Comparison of ENCODE assay signal across 12 cellular contexts in the genomic region with DNA sequence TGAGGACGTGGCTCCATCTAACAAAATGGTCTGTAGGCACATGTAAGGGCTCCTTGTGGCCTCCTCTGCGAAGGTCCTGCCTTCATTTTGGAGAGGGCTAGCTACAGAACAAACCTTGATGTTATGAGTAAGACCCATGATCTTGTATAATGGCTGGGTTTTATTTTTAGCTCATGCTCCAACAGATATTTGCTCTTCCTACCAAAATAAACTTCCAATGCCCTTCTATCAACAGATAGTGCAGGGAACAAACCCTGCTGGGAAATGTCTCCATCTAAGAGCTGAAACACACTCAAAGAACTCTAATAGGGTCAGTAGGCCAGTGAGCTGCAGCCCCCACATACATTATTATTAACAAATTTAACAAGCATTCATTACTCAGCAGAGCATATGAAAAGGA.
"Had no signal": no experiment of that assay in that cellular context is flagged by ENCODE, and none has a peak within 500 bp of the region (broad histone marks: within the 10 kb centered on the region; RNA-seq: fewer than 3 reads in every experiment).

No MANE protein-coding gene starts in this region.

- H3K9ac ChIP-seq: SK-N-SH had no signal

- H3K36me3 ChIP-seq: ascending aorta, stomach, thoracic aorta, WERI-Rb-1 had no signal

- DNase-seq: activated CD4-positive, alpha-beta T cell treated with anti-CD3 and anti-CD28 coated beads for 4 hours; activated naive CD4-positive, alpha-beta T cell; activated naive CD8-positive, alpha-beta T cell treated with anti-CD3 and anti-CD28 coated beads, Interleukin-2, amount 50 U/mL, for 24 hours; effector memory CD8-positive, alpha-beta T cell; posterior cingulate gyrus; SK-N-SH; stomach; T-helper 1 cell; WERI-Rb-1 had no signal

- ATAC-seq: activated naive CD8-positive, alpha-beta T cell treated with anti-CD3 and anti-CD28 coated beads, Interleukin-2, amount 50 U/mL, for 24 hours; effector memory CD8-positive, alpha-beta T cell had no signal

- H3K4me1 ChIP-seq: ascending aorta had no signal

- H3K9me3 ChIP-seq: ascending aorta, SK-N-SH, stomach, thoracic aorta had no signal

- H3K4me3 ChIP-seq: ascending aorta, coronary artery, stomach, thoracic aorta had no signal

- H3K27ac ChIP-seq: ascending aorta, stomach, thoracic aorta, WERI-Rb-1 had no signal

- H3K27me3 ChIP-seq: ascending aorta, stomach had no signal

- H3K9me2 ChIP-seq: SK-N-SH had no signal

- H3K4me2 ChIP-seq: SK-N-SH had no signal
